Comparison of ENCODE assay signal across 27 cellular contexts in the genomic region with DNA sequence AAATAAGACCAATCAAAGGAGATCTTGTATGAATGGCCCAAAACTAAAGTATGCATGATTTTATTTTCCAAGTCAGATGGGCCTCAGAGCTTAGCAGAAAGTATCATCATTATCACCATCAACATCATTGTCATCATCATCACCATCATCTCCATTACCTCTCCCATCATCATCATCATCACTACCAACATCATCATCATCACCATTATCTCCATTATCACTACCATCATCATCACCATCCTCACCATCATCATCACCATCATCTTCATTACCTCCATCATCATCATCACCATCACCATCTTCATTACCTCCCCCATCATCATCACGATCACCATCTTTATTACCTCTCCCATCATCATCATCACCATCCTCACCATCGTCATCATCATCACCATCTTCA.
"Had no signal": no experiment of that assay in that cellular context is flagged by ENCODE, and none has a peak within 500 bp of the region (broad histone marks: within the 10 kb centered on the region; RNA-seq: fewer than 3 reads in every experiment).

No MANE protein-coding gene starts in this region.

- H3K36me3 ChIP-seq: colonic mucosa, esophagus muscularis mucosa, esophagus squamous epithelium, gastrocnemius medialis, gastroesophageal sphincter, heart left ventricle, heart right ventricle had no signal

- H3K27ac ChIP-seq: colonic mucosa, coronary artery, dorsolateral prefrontal cortex, epithelial cell of prostate, esophagus muscularis mucosa, esophagus squamous epithelium, foreskin keratinocyte, gastrocnemius medialis, gastroesophageal sphincter, heart left ventricle, heart right ventricle had no signal

- FAIRE-seq: colon, endometrium, endothelial cell of umbilical vein, frontal cortex had no signal

- H3K9me3 ChIP-seq: colonic mucosa, esophagus muscularis mucosa, esophagus squamous epithelium, gastrocnemius medialis, gastroesophageal sphincter, heart left ventricle had no signal

- ATAC-seq: effector memory CD8-positive, alpha-beta T cell; esophagus mucosa; foreskin keratinocyte; gastrocnemius medialis; gastroesophageal sphincter; heart left ventricle; heart right ventricle had no signal

- H3K4me1 ChIP-seq: colonic mucosa, esophagus muscularis mucosa, esophagus squamous epithelium, foreskin keratinocyte, gastrocnemius medialis, gastroesophageal sphincter, heart left ventricle, heart right ventricle had no signal

- H3K4me3 ChIP-seq: colonic mucosa, coronary artery, dorsolateral prefrontal cortex, esophagus muscularis mucosa, esophagus squamous epithelium, gastrocnemius medialis, gastroesophageal sphincter, heart left ventricle, heart right ventricle had no signal

- H3K27me3 ChIP-seq: colonic mucosa, dorsolateral prefrontal cortex, esophagus muscularis mucosa, esophagus squamous epithelium, foreskin keratinocyte, gastrocnemius medialis, gastroesophageal sphincter, heart left ventricle, heart right ventricle had no signal

- DNase-seq: colonic mucosa; cortex of kidney; dermis blood vessel endothelial cell; dorsolateral prefrontal cortex; effector CD4-positive, alpha-beta T cell; effector CD8-positive, alpha-beta T cell; effector memory CD4-positive, alpha-beta T cell; effector memory CD8-positive, alpha-beta T cell; endodermal cell; erythroblast; esophagus squamous epithelium; foreskin fibroblast; foreskin keratinocyte; foreskin melanocyte; gastrocnemius medialis; glutamatergic neuron; heart left ventricle; heart right ventricle had no signal
